In the genomic region with DNA sequence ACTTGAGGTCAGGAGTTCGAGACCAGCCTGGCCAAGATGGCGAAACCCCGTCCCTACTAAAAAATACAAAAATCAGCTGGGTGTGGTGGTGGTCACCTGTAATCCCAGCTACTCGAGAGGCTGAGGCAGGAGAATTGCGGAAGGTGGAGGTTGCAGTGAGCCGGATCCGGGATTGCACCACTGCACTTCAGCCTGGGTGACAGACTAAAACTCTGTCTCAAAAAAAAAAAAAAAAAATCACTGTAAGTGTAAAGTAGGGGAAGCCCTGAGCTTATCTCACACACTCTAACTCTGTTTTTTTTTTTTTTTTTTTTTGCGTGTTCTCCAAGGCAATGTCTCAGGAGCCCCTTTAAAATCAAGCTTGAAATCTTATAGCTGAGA, we compare ENCODE assay signal across 8 cellular contexts. TPM values are rescaled to one million over a fixed set of nuclear protein-coding genes. Genes with fewer than 3 reads are reported as not detected.
A peak's percentile ranks its signal among the peaks of the same experiment; 100 is the strongest.
DNase-seq lines count a peak whose midpoint lies in the region; ATAC-seq and TF ChIP-seq lines count a peak whose summit lies in the region.

No MANE protein-coding gene starts in this region.

- peak overlapping the region; percentile 95 for H3K27ac Mint-ChIP-seq in dendritic cell treated with granulocyte-macrophage colony-stimulating factor and Interleukin-4, amounts not matched to agents 40 ng/mL and 50 ng/mL, for 4 days
- H3K27ac Mint-ChIP-seq in naive B cell: peak overlapping the region in 3 of 6 donors; percentile 33 to 92 (median 76)

- intact Hi-C loops in dendritic cell treated with granulocyte-macrophage colony-stimulating factor and Interleukin-4, amounts not matched to agents 40 ng/mL and 50 ng/mL, for 4 days (cut with micrococcal nuclease): loop anchor here (2.0 kb wide), 1 partner anchor 50 kb away; no protein-coding TSS in a partner anchor

- H3K36me3 Mint-ChIP-seq in dendritic cell treated with granulocyte-macrophage colony-stimulating factor and Interleukin-4, amounts not matched to agents 40 ng/mL and 50 ng/mL, for 4 days (ENCODE audit: low read depth): peaks cover 8% of the 10 kb centered on the region
- no peaks in the 10 kb centered on the region for H3K36me3 Mint-ChIP-seq in naive B cell

- DNase-seq in AG10803 (ENCODE audit: low read depth) (no peak), LNCaP clone FGC (ENCODE audit: low read depth) (no peak), naive B cell (no peak), GDM1 (lab: John Stamatoyannopoulos, UW) (no peak), AG08395 (ENCODE audit: low spot score) (no peak)

- ATAC-seq in naive B cell (ENCODE audit: low read depth in 2 of 2) (peak; percentile 56 to 61), GM21447 (IDR thresholded peaks at IDR 0.05; ENCODE audit: unreplicated experiment) (no peak), GM21360 (IDR thresholded peaks at IDR 0.05; ENCODE audit: unreplicated experiment) (no peak)

- H3K4me3 ChIP-seq in AG10803 (ENCODE audit: low read length) (peak overlapping the region; percentile 83), LNCaP clone FGC (ENCODE audit: low read depth, low read length) (peak overlapping the region; percentile 56)

- no peaks in the 10 kb centered on the region for H3K9me3 Mint-ChIP-seq in dendritic cell treated with granulocyte-macrophage colony-stimulating factor and Interleukin-4, amounts not matched to agents 40 ng/mL and 50 ng/mL, for 4 days
- no peaks in the 10 kb centered on the region for H3K9me3 Mint-ChIP-seq in naive B cell

- TF ChIP-seq CTCF in AG10803 (conservative IDR thresholded peaks at IDR 0.05; ENCODE audit: low read length) (no peak), LNCaP clone FGC (IDR thresholded peaks at IDR 0.05; ENCODE audit: control insufficient read depth, extremely low read depth, insufficient read depth) (no peak)

- H3K27me3 Mint-ChIP-seq in dendritic cell treated with granulocyte-macrophage colony-stimulating factor and Interleukin-4, amounts not matched to agents 40 ng/mL and 50 ng/mL, for 4 days: no peaks in the 10 kb centered on the region
- peaks cover 0 to 7% (median 0%) of the 10 kb centered on the region in 3 donors for H3K27me3 Mint-ChIP-seq in naive B cell

- peaks cover 51% of the 10 kb centered on the region for H3K4me1 Mint-ChIP-seq in dendritic cell treated with granulocyte-macrophage colony-stimulating factor and Interleukin-4, amounts not matched to agents 40 ng/mL and 50 ng/mL, for 4 days (ENCODE audit: low read depth)
- H3K4me1 Mint-ChIP-seq in naive B cell: peaks cover 11 to 24% (median 22%) of the 10 kb centered on the region in 3 donors

- H3K4me3 Mint-ChIP-seq in dendritic cell treated with granulocyte-macrophage colony-stimulating factor and Interleukin-4, amounts not matched to agents 40 ng/mL and 50 ng/mL, for 4 days: peak overlapping the region; percentile 88
- peak overlapping the region; percentile 44 to 96 (median 90) for H3K4me3 Mint-ChIP-seq in naive B cell

RNA-seq across cellular contexts. Expression of gene RBMS2, which starts 0.4 kb away (rescaled TPM):
- 1 to 10 TPM in 1 of 6 donors, under 1 TPM in 5; 0.03 to 6.0 (median 0.54) TPM for polyA plus RNA-seq in naive B cell (ENCODE audit: low read depth in 6 of 6)

RNA-seq across cellular contexts. Expression of gene GLS2, which starts 33.2 kb away (rescaled TPM):
- polyA plus RNA-seq in naive B cell (ENCODE audit: low read depth in 6 of 6): 1 to 10 TPM in 3 of 6 donors, under 1 TPM in 2, not detected in 1; 0.95 to 1.9 (median 1.6) TPM

RNA-seq across cellular contexts. Expression of gene SPRYD4, which starts 52.8 kb away (rescaled TPM):
- polyA plus RNA-seq in naive B cell (ENCODE audit: low read depth in 6 of 6): 1 to 10 TPM in 5 of 6 donors, under 1 TPM in 1; 0.59 to 2.6 (median 2.0) TPM

Comparison
In these comparisons a context has a peak if more than half of its experiments do, and no peak if none do; other contexts are left out.
1. ATAC-seq: peak in naive B cell (2 of 2); none in GM21447 (single experiment) and GM21360 (single experiment).